13 cellular contexts compared by ENCODE assay signal in genomic region chr1:147497826-147498225, GRCh38. TPM values are rescaled to one million over a fixed set of nuclear protein-coding genes. Genes with fewer than 3 reads are reported as not detected.
A peak's percentile ranks its signal among the peaks of the same experiment; 100 is the strongest.
DNase-seq lines count a peak whose midpoint lies in the region; TF ChIP-seq lines count a peak whose summit lies in the region.
"Had no signal": no experiment of that assay in that cellular context is flagged by ENCODE, and none has a peak within 500 bp of the region (broad histone marks: within the 10 kb centered on the region; RNA-seq: fewer than 3 reads in every experiment).

No MANE protein-coding gene starts in this region.

- no peak for TF ChIP-seq CTCF in WERI-Rb-1 (IDR thresholded peaks at IDR 0.05; ENCODE audit: low read depth, low read length)

- H3K9me3 Mint-ChIP-seq in activated naive CD4-positive, alpha-beta T cell treated with anti-CD3 and anti-CD28 coated beads for 36 hours = no peaks in the 10 kb centered on the region
- H3K9me3 Mint-ChIP-seq: CD14-positive monocyte; CD4-positive, alpha-beta T cell; CD8-positive, alpha-beta memory T cell; GM23338; H9 had no signal

- intact Hi-C loops in activated naive CD4-positive, alpha-beta T cell treated with anti-CD3 and anti-CD28 coated beads for 36 hours (cut with micrococcal nuclease) = loop anchor here (10.0 kb wide), 1 partner anchor 223 kb away; no protein-coding TSS in a partner anchor

- H3K36me3 Mint-ChIP-seq in activated naive CD4-positive, alpha-beta T cell treated with anti-CD3 and anti-CD28 coated beads for 36 hours (ENCODE audit: low read depth) = no peaks in the 10 kb centered on the region
- H3K36me3 Mint-ChIP-seq: CD14-positive monocyte; CD8-positive, alpha-beta memory T cell had no signal

- no peaks in the 10 kb centered on the region for H3K9me3 ChIP-seq in BLaER1 treated with 17β-estradiol and CSF1 and Interleukin-3, amounts not matched to agents 10 nM and 100 nM (replicated peaks in 1 of 11)
- H3K9me3 ChIP-seq in WERI-Rb-1 (ENCODE audit: severe bottlenecking) = no peaks in the 10 kb centered on the region

- CTCF ChIA-PET in activated naive CD4-positive, alpha-beta T cell treated with anti-CD3 and anti-CD28 coated beads for 36 hours (lab: Charles Lee) = interaction anchor here (1.2 to 1.4 kb wide), 2 partner anchors 32 to 207 kb away, joined by 3 read pairs; no protein-coding TSS in a partner anchor

- H3K4me2 ChIP-seq in BLaER1 treated with 17β-estradiol and CSF1 and Interleukin-3, amounts not matched to agents 10 nM and 100 nM = peak overlapping the region in 8 of 11 experiments; percentile 19 to 71 (median 57); a peak in 15 of 22 replicates
- H3K4me2 ChIP-seq: GM23338 had no signal

- peaks cover 0 to 52% (median 30%) of the 10 kb centered on the region in 10 experiments; a peak in 16 of 20 replicates for H3K4me1 ChIP-seq in BLaER1 treated with 17β-estradiol and CSF1 and Interleukin-3, amounts not matched to agents 10 nM and 100 nM

- no peaks in the 10 kb centered on the region for H3K27me3 Mint-ChIP-seq in activated naive CD4-positive, alpha-beta T cell treated with anti-CD3 and anti-CD28 coated beads for 36 hours (ENCODE audit: low read depth)

- no peak overlapping the region for H3K4me3 ChIP-seq in BLaER1 treated with 17β-estradiol and CSF1 and Interleukin-3, amounts not matched to agents 10 nM and 100 nM
- no peak overlapping the region for H3K4me3 ChIP-seq in WERI-Rb-1 (ENCODE audit: low read depth, low read length)
- H3K4me3 ChIP-seq: GM23338 had no signal

- H4K20me1 ChIP-seq in BLaER1 treated with 17β-estradiol and CSF1 and Interleukin-3, amounts not matched to agents 10 nM and 100 nM = no peaks in the 10 kb centered on the region

- DNase-seq in DMS53 treated with DMSO at 0.1 percent for 48 hours (lab: John Stamatoyannopoulos, UW; ENCODE audit: unreplicated experiment) = peak; percentile 24
- peak; percentile 56 for DNase-seq in WERI-Rb-1
- no peak for DNase-seq in activated naive CD4-positive, alpha-beta T cell treated with anti-CD3 and anti-CD28 coated beads for 36 hours
- no peak for DNase-seq in LoVo (ENCODE audit: low spot score)
- DNase-seq in dedifferentiated amniotic fluid mesenchymal stem cell (ENCODE audit: extremely low spot score) = no peak
- DNase-seq: CD4-positive, alpha-beta T cell; CD8-positive, alpha-beta memory T cell; DMS 273 treated with DMSO at 0.1 percent for 48 hours; DND-41; H9 had no signal

- H3K27ac ChIP-seq in BLaER1 treated with 17β-estradiol and CSF1 and Interleukin-3, amounts not matched to agents 10 nM and 100 nM = no peak overlapping the region
- H3K27ac ChIP-seq in WERI-Rb-1 = no peak overlapping the region

- no peaks in the 10 kb centered on the region for H3K36me3 ChIP-seq in BLaER1 treated with 17β-estradiol and CSF1 and Interleukin-3, amounts not matched to agents 10 nM and 100 nM
- no peaks in the 10 kb centered on the region for H3K36me3 ChIP-seq in WERI-Rb-1

- H3K27me3 ChIP-seq in BLaER1 treated with 17β-estradiol and CSF1 and Interleukin-3, amounts not matched to agents 10 nM and 100 nM = no peaks in the 10 kb centered on the region
- no peaks in the 10 kb centered on the region for H3K27me3 ChIP-seq in WERI-Rb-1 (ENCODE audit: insufficient read depth, low read depth, severe bottlenecking)

- no peak overlapping the region for H3K4me3 Mint-ChIP-seq in activated naive CD4-positive, alpha-beta T cell treated with anti-CD3 and anti-CD28 coated beads for 36 hours
- H3K4me3 Mint-ChIP-seq: CD14-positive monocyte; CD4-positive, alpha-beta T cell; CD8-positive, alpha-beta memory T cell; GM23338; H9 had no signal

- H3K4me1 Mint-ChIP-seq in activated naive CD4-positive, alpha-beta T cell treated with anti-CD3 and anti-CD28 coated beads for 36 hours (ENCODE audit: low read depth) = no peaks in the 10 kb centered on the region

- H3K27ac Mint-ChIP-seq in activated naive CD4-positive, alpha-beta T cell treated with anti-CD3 and anti-CD28 coated beads for 36 hours = no peak overlapping the region
- H3K27ac Mint-ChIP-seq: CD14-positive monocyte; CD4-positive, alpha-beta T cell; GM23338 had no signal

- no peak overlapping the region for H3K9ac ChIP-seq in BLaER1 treated with 17β-estradiol and CSF1 and Interleukin-3, amounts not matched to agents 10 nM and 100 nM

RNA-seq across cellular contexts. Expression of gene BCL9, which starts 43.5 kb away (rescaled TPM):
- 10 to 100 TPM; 15.8 to 17.2 TPM for total RNA-seq in activated naive CD4-positive, alpha-beta T cell treated with anti-CD3 and anti-CD28 coated beads for 36 hours

Comparison
In these comparisons a context has a peak if more than half of its experiments do, and no peak if none do; other contexts are left out.
1. DNase-seq: peak in DMS53 treated with DMSO at 0.1 percent for 48 hours (single experiment) and WERI-Rb-1 (single experiment); none in activated naive CD4-positive, alpha-beta T cell treated with anti-CD3 and anti-CD28 coated beads for 36 hours (single experiment), LoVo (single experiment) and dedifferentiated amniotic fluid mesenchymal stem cell (single experiment).